In the genomic region with DNA sequence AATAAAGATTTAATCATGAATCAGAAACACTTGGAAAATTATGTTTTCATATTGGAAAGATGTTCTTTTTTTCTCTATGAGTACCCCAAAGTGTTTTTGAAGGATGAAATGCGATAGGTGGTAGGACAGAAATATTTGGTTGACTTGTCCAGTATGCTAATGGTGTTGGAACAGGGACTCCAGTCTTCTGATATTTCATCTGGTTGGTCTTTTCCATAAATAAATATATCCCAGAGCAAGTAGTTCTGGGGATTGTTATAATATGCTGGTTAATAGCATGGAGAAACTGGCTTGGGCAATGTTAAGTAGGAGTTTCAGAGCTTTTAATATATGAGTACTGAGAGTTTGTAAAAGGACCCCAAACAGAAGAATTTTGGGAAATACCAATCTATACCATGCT, we compare ENCODE assay signal across 19 cellular contexts. TPM values are rescaled to one million over a fixed set of nuclear protein-coding genes. Genes with fewer than 3 reads are reported as not detected.
DNase-seq lines count a peak whose midpoint lies in the region; ATAC-seq and TF ChIP-seq lines count a peak whose summit lies in the region.
"Had no signal": no experiment of that assay in that cellular context is flagged by ENCODE, and none has a peak within 500 bp of the region (broad histone marks: within the 10 kb centered on the region; RNA-seq: fewer than 3 reads in every experiment).

No MANE protein-coding gene starts in this region.

- DNase-seq in NCI-H526 (lab: John Stamatoyannopoulos, UW) (peak; percentile 64 to 68), SK-N-MC (ENCODE audit: low read depth, low spot score) (no peak), psoas muscle (no peak), NCI-H2081 (lab: John Stamatoyannopoulos, UW) (no peak), T-cell (no peak)
- DNase-seq: CD4-positive, alpha-beta T cell; CD8-positive, alpha-beta memory T cell; DMS 273 treated with DMSO at 0.1 percent for 48 hours; DMS79; EL; GDM1 had no signal

- peaks cover 3 to 15% (median 5%) of the 10 kb centered on the region in 3 donors for H3K4me1 Mint-ChIP-seq in T-cell
- H3K4me1 Mint-ChIP-seq: B cell had no signal

- intact Hi-C loops in psoas muscle (cut with DNase I): loop anchor here in 1 of 2 donors (10.0 kb wide), 1 partner anchor 443 kb away; no protein-coding TSS in a partner anchor

- no peak for TF ChIP-seq CTCF in psoas muscle (IDR thresholded peaks at IDR 0.05)

- CTCF ChIA-PET in T-cell (lab: Charles Lee): interaction anchor here in 1 of 2 donors (0.6 kb wide), 1 partner anchor 46 kb away, joined by 4 read pairs; no protein-coding TSS in a partner anchor

- WGBS in psoas muscle, 3 donors: 20 to 48% (median 27%) methylated on average over 1 of the region's 1 CpG

- H3K27ac Mint-ChIP-seq in T-cell: no peak overlapping the region
- H3K27ac Mint-ChIP-seq: B cell; CD4-positive, alpha-beta T cell; CD8-positive, alpha-beta memory T cell; GM23338; H9 had no signal

- no peaks in the 10 kb centered on the region for H3K27me3 Mint-ChIP-seq in T-cell
- H3K27me3 Mint-ChIP-seq: B cell; CD4-positive, alpha-beta T cell; CD8-positive, alpha-beta memory T cell had no signal

- H3K4me3 ChIP-seq in SK-N-MC: no peak overlapping the region
- peak overlapping the region; percentile 42 for H3K4me3 ChIP-seq in psoas muscle
- H3K4me3 ChIP-seq: BLaER1, GM12878, GM23338 had no signal

- H3K9me3 ChIP-seq in SK-N-MC (ENCODE audit: low read depth, low read length): no peaks in the 10 kb centered on the region
- no peaks in the 10 kb centered on the region for H3K9me3 ChIP-seq in psoas muscle
- H3K9me3 ChIP-seq: BLaER1 had no signal

- ATAC-seq in psoas muscle (peak in 2 of 4 donors; percentile 39 to 52), T-cell (replicated peaks in 1 of 4) (no peak), GM19455 (IDR thresholded peaks at IDR 0.05; ENCODE audit: unreplicated experiment) (no peak)
- ATAC-seq: GM12878, HCT116 had no signal

- H3K27ac ChIP-seq in SK-N-MC: peak overlapping the region; percentile 86
- peak overlapping the region; percentile 98 for H3K27ac ChIP-seq in psoas muscle
- H3K27ac ChIP-seq: BLaER1, C4-2B had no signal

- no peak overlapping the region for H3K9ac ChIP-seq in SK-N-MC (ENCODE audit: insufficient read length)
- H3K9ac ChIP-seq: BLaER1 had no signal

- no peaks in the 10 kb centered on the region for H3K9me3 Mint-ChIP-seq in T-cell
- H3K9me3 Mint-ChIP-seq: CD4-positive, alpha-beta T cell; CD8-positive, alpha-beta memory T cell; GM23338; H9 had no signal

- H3K4me3 Mint-ChIP-seq in T-cell: no peak overlapping the region
- H3K4me3 Mint-ChIP-seq: B cell; CD4-positive, alpha-beta T cell; CD8-positive, alpha-beta memory T cell; GM23338; H9 had no signal

- peaks cover 16% of the 10 kb centered on the region for H3K36me3 Mint-ChIP-seq in T-cell

- H3K36me3 ChIP-seq in SK-N-MC (ENCODE audit: insufficient read depth, low read length) (no peaks in the 10 kb centered on the region), psoas muscle (ENCODE audit: insufficient read depth in 1 of 2, low read depth in 1 of 2) (peaks cover 0 to 9% of the 10 kb centered on the region in 2 donors)

- no peaks in the 10 kb centered on the region for H3K27me3 ChIP-seq in psoas muscle (ENCODE audit: insufficient read depth in 3 of 3, low read length in 2 of 3)
- H3K27me3 ChIP-seq: BLaER1 had no signal

- POLR2A ChIA-PET in T-cell (lab: Charles Lee): interaction anchor here in 1 of 2 donors (0.5 kb wide), 1 partner anchor 278 kb away, joined by 3 read pairs; no protein-coding TSS in a partner anchor

- peaks cover 74% of the 10 kb centered on the region for H3K4me1 ChIP-seq in psoas muscle
- H3K4me1 ChIP-seq: BLaER1 had no signal

RNA-seq across cellular contexts. Expression of gene PGM1, which starts 8.7 kb away (rescaled TPM):
- total RNA-seq in psoas muscle (100 to 1,000 TPM; 327 to 543 (median 456) TPM), T-cell (10 to 100 TPM; 12.2 to 17.3 (median 15.5) TPM)
- polyA plus RNA-seq in psoas muscle: 100 to 1,000 TPM in 2 of 3 donors, 10 to 100 TPM in 1; 59.6 to 364 (median 305) TPM

Comparison
In these comparisons a context has a peak if more than half of its experiments do, and no peak if none do; other contexts are left out.
1. DNase-seq: peak in NCI-H526 (2 of 2); none in SK-N-MC (single experiment), psoas muscle (0 of 2), NCI-H2081 (0 of 2) and T-cell (0 of 34).
2. RNA of gene PGM1, which starts 8.7 kb away (total RNA-seq): 327 to 543 TPM in psoas muscle; 12.2 to 17.3 TPM in T-cell; every median in the first group is over 10 times any median in the second.